In the genomic region with DNA sequence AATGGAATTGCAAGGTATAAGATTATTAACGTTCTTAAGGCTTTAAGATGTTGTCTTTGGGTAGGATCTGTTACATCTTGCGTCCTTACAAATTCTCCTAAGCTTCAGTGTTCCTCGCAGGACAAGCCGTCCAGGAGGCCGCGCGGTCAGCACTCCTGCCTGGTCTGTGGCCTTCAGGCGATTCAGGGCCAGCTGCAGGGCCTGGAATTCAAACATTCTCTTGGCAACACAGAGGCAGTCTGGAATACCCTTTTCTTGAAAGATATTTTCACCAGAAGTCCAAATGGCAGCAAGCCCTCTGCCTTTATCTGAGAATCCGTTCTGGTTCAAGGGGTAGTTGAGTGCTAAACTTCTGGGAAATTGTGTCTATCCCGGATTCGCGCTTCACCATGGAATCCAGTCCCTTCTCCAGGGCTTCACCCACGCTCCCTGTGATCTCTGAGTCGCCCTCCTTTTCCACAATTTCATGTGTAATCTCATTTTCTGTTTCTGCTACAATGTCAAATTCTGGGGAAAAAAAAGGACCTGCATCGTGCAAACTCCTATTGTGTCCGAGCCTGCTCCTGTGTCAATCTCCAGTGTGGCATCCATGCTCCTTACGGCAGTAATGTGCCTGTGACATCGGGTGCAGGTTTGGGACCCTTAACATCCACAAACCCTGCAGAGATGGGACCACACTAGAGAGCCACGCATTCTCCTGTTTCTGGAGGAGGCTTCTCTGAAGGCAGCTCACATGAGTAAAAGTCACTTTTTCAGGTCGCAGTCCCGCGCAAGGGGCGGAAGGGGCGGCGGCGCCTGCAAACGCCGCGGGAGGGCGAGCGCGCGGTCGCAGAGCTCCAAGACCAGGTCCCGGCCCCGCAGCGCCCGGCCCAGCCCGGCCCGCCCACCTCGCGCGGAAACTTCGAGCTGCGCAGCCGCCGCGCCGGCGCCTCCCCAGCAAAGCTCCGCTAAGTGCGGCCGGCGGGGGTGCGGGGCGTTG, we compare ENCODE assay signal across 9 cellular contexts. TPM values are rescaled to one million over a fixed set of nuclear protein-coding genes. Genes with fewer than 3 reads are reported as not detected.
DNase-seq lines count a peak whose midpoint lies in the region; ATAC-seq, FAIRE-seq and TF ChIP-seq lines count a peak whose summit lies in the region.
"Had no signal": no experiment of that assay in that cellular context is flagged by ENCODE, and none has a peak within 500 bp of the region (broad histone marks: within the 10 kb centered on the region; RNA-seq: fewer than 3 reads in every experiment).

No MANE protein-coding gene starts in this region.

- no peaks in the 10 kb centered on the region for H3K27me3 ChIP-seq in hepatocyte
- H3K27me3 ChIP-seq in skeletal muscle tissue (ENCODE audit: control insufficient read depth in 3 of 3, insufficient read depth in 3 of 3, low read length in 3 of 3), result peaks cover 4 to 16% (median 7%) of the 10 kb centered on the region in 3 donors
- H3K27me3 ChIP-seq in HAP-1 (ENCODE audit: low read depth), result no peaks in the 10 kb centered on the region
- H3K27me3 ChIP-seq: SJSA1 had no signal

- H3K9me2 ChIP-seq in hepatocyte (replicated peaks; ENCODE audit: insufficient read depth), result no peaks in the 10 kb centered on the region

- peak overlapping the region; percentile 81 for H3K4me2 ChIP-seq in hepatocyte

- peak overlapping the region; percentile 94 for H2AFZ ChIP-seq in hepatocyte

- FAIRE-seq in GM18507 (lab: Jason Lieb, UNC), result peak; percentile 58

- TF ChIP-seq CTCF in hepatocyte (IDR thresholded peaks at IDR 0.05; ENCODE audit: poor library complexity), result peak; percentile 22
- TF ChIP-seq CTCF in omental fat pad (IDR thresholded peaks at IDR 0.05), result no peak

- WGBS in hepatocyte (ENCODE audit: low lambda C conversion rate, missing lambda C conversion rate), result 29% methylated on average over 49 of the region's 56 CpGs

- H3K36me3 ChIP-seq in hepatocyte (replicated peaks; ENCODE audit: insufficient read depth, low read depth) (no peaks in the 10 kb centered on the region), skeletal muscle tissue (ENCODE audit: control insufficient read depth in 3 of 3, insufficient read depth in 3 of 3, low read length in 3 of 3) (no peaks in the 10 kb centered on the region), HAP-1 (replicated peaks) (no peaks in the 10 kb centered on the region)
- H3K36me3 ChIP-seq: SJSA1 had no signal

- H3K4me3 ChIP-seq in hepatocyte, result no peak overlapping the region
- peak overlapping the region in 2 of 3 donors; percentile 52 to 61 for H3K4me3 ChIP-seq in skeletal muscle tissue (ENCODE audit: low read length in 3 of 3)
- no peak overlapping the region for H3K4me3 ChIP-seq in HAP-1
- H3K4me3 ChIP-seq: SJSA1 had no signal

- in situ Hi-C loops in HAP-1 (cut with MboI; ENCODE audit: low sequenced_read_pairs), result no loop called here

- H3K9ac ChIP-seq in skeletal muscle tissue (ENCODE audit: low read depth in 1 of 3, low read length in 3 of 3), result peak overlapping the region in 1 of 3 donors; percentile 60

- DNase-seq in GM18507 (ENCODE audit: extremely low spot score, insufficient read length, low read depth), result no peak
- peak; percentile 23 for DNase-seq in NCI-H1092 treated with DMSO at 0.1 percent for 48 hours (lab: John Stamatoyannopoulos, UW)
- DNase-seq in activated naive CD4-positive, alpha-beta T cell treated with Interleukin-2 at 50 U/mL for 16 hours, result peak; percentile 64
- peak; percentile 70 for DNase-seq in hepatocyte (ENCODE audit: low spot score)
- no peak for DNase-seq in HAP-1 (ENCODE audit: low spot score in 2 of 2)
- no peak for DNase-seq in omental fat pad (ENCODE audit: low spot score)

- H3K79me2 ChIP-seq in hepatocyte, result no peaks in the 10 kb centered on the region

- H3K4me1 ChIP-seq in hepatocyte (ENCODE audit: insufficient read depth), result no peaks in the 10 kb centered on the region
- H3K4me1 ChIP-seq in skeletal muscle tissue (ENCODE audit: control insufficient read depth in 3 of 3, insufficient read depth in 3 of 3, low read length in 3 of 3), result peaks cover 0 to 5% (median 3%) of the 10 kb centered on the region in 3 donors
- no peaks in the 10 kb centered on the region for H3K4me1 ChIP-seq in HAP-1
- H3K4me1 ChIP-seq: SJSA1 had no signal

- no peaks in the 10 kb centered on the region for H4K20me1 ChIP-seq in hepatocyte (ENCODE audit: insufficient read depth, poor library complexity, severe bottlenecking)

- ATAC-seq in omental fat pad (ENCODE audit: low FRiP score) (no peak), HG02571 (IDR thresholded peaks at IDR 0.05; ENCODE audit: unreplicated experiment) (no peak)

- H3K9me3 ChIP-seq in hepatocyte (ENCODE audit: low read depth) (no peaks in the 10 kb centered on the region), skeletal muscle tissue (ENCODE audit: control insufficient read depth in 3 of 3, low read length in 3 of 3) (no peaks in the 10 kb centered on the region), HAP-1 (no peaks in the 10 kb centered on the region)
- H3K9me3 ChIP-seq: SJSA1 had no signal

- H3K27ac ChIP-seq in hepatocyte, result no peak overlapping the region
- H3K27ac ChIP-seq in skeletal muscle tissue (ENCODE audit: low read depth, low read length), result no peak overlapping the region
- H3K27ac ChIP-seq: SJSA1 had no signal

RNA-seq across cellular contexts. Expression of gene SORL1, which starts 25.3 kb away (rescaled TPM):
- 26.5 and 29.2 TPM in 2 replicates for total RNA-seq in hepatocyte
- polyA plus RNA-seq in hepatocyte, result 13.5 and 14.9 TPM in 2 replicates
- 6.3 TPM for total RNA-seq in skeletal muscle tissue
- 10 to 100 TPM in 3 of 4 donors, 1 to 10 TPM in 1; 5.8 to 93.0 (median 11.1) TPM for total RNA-seq in omental fat pad

Comparison
In these comparisons a context has a peak if more than half of its experiments do, and no peak if none do; other contexts are left out.
1. DNase-seq: peak in NCI-H1092 treated with DMSO at 0.1 percent for 48 hours (single experiment), activated naive CD4-positive, alpha-beta T cell treated with Interleukin-2 at 50 U/mL for 16 hours (single experiment) and hepatocyte (single experiment); none in GM18507 (single experiment), HAP-1 (0 of 2) and omental fat pad (single experiment).
2. H3K4me3 ChIP-seq: peak in skeletal muscle tissue (2 of 3); none in hepatocyte (single experiment) and HAP-1 (single experiment).